Comparison of ENCODE assay signal across 1 cellular context in the genomic region with DNA sequence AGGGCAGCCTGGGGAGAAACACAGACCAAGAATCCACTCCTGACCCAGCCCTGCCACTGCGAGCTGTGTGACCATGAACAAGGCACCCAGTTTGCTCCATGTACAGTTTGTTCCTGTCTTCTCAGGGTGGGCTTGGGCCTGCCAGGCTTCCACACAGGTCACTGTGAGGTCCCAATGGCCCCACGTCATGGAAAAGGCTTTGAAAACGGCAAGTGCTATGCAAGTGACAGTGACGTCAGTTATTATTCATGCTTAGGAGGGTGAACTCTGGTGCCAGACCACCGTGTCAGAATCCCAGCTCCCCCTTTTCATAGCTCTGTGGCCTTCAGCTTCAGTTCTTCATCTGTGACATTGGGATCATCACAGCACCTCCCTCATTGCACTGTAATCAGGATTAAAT.
TF ChIP-seq lines count a peak whose summit lies in the region.

No MANE protein-coding gene starts in this region.

TF ChIP-seq in IMR-90, 13 proteins besides CTCF, POLR2A, EP300 and RAD21:
- TF ChIP-seq MAFK (IDR thresholded peaks at IDR 0.05; ENCODE audit: low read depth, low read length) (no peak), CEBPB (IDR thresholded peaks at IDR 0.05; ENCODE audit: low read depth, low read length) (no peak), MXI1 (IDR thresholded peaks at IDR 0.05; ENCODE audit: borderline replicate concordance, low read depth, low read length) (no peak), MAZ (IDR thresholded peaks at IDR 0.05; ENCODE audit: borderline replicate concordance, low read depth, low read length) (no peak), NFE2L2 (IDR thresholded peaks at IDR 0.05; ENCODE audit: low read depth, low read length) (no peak), RCOR1 (IDR thresholded peaks at IDR 0.05; ENCODE audit: insufficient replicate concordance, low read length) (no peak), FOS (IDR thresholded peaks at IDR 0.05; ENCODE audit: low read depth, low read length) (no peak), RFX5 (IDR thresholded peaks at IDR 0.05; ENCODE audit: low read depth, low read length) (no peak), CHD1 (IDR thresholded peaks at IDR 0.05; ENCODE audit: low read depth, low read length) (no peak), BHLHE40 (IDR thresholded peaks at IDR 0.05; ENCODE audit: low read depth, low read length) (no peak), SMC3 (IDR thresholded peaks at IDR 0.05; ENCODE audit: low read depth, low read length) (no peak)
- TF ChIP-seq, protein P1, sequence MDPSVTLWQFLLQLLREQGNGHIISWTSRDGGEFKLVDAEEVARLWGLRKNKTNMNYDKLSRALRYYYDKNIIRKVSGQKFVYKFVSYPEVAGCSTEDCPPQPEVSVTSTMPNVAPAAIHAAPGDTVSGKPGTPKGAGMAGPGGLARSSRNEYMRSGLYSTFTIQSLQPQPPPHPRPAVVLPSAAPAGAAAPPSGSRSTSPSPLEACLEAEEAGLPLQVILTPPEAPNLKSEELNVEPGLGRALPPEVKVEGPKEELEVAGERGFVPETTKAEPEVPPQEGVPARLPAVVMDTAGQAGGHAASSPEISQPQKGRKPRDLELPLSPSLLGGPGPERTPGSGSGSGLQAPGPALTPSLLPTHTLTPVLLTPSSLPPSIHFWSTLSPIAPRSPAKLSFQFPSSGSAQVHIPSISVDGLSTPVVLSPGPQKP (IDR thresholded peaks at IDR 0.05; ENCODE audit: borderline replicate concordance, low read depth, low read length), result no peak
- TF ChIP-seq, protein P2, sequence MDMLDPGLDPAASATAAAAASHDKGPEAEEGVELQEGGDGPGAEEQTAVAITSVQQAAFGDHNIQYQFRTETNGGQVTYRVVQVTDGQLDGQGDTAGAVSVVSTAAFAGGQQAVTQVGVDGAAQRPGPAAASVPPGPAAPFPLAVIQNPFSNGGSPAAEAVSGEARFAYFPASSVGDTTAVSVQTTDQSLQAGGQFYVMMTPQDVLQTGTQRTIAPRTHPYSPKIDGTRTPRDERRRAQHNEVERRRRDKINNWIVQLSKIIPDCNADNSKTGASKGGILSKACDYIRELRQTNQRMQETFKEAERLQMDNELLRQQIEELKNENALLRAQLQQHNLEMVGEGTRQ (IDR thresholded peaks at IDR 0.05; ENCODE audit: low read depth, low read length), result no peak
